In the genomic region with DNA sequence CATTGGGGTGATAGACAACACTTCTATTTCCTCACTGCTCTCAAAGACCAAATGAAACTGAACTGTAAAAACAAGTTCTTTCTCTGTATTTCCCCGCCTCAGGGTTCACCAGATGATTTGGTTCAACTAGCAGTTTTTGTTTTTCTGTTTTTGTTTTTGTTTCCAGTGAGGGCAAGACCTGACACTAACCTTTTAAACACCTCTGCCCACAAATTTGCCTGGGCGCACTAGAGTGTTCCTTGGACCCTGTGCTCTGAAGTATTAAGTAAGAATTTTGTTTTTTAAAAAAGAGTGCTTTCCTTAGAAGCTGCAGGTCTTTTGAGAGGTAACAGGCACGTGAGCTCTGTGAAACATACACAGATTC, we compare ENCODE assay signal across 13 cellular contexts.
DNase-seq lines count a peak whose midpoint lies in the region; ATAC-seq and TF ChIP-seq lines count a peak whose summit lies in the region.
"Had no signal": no experiment of that assay in that cellular context is flagged by ENCODE, and none has a peak within 500 bp of the region (broad histone marks: within the 10 kb centered on the region; RNA-seq: fewer than 3 reads in every experiment).

No MANE protein-coding gene starts in this region.

- no peaks in the 10 kb centered on the region for H3K9me3 Mint-ChIP-seq in endothelial cell (ENCODE audit: unreplicated experiment)

- no peak overlapping the region for H3K9ac ChIP-seq in OCI-LY3 (ENCODE audit: low read length)
- H3K9ac ChIP-seq: GM23248 had no signal

- H3K4me2 ChIP-seq in OCI-LY3 (ENCODE audit: low read length): peak overlapping the region; percentile 85; the same call in 1 of the 2 replicates

- H3K27ac ChIP-seq in ACC112 (ENCODE audit: low read depth, low read length) (no peak overlapping the region), OCI-LY3 (ENCODE audit: low read length) (no peak overlapping the region)
- H3K27ac ChIP-seq: GM23248, SJCRH30 had no signal

- intact Hi-C loops in left colon (cut with DNase I, micrococcal nuclease): loop anchor here in 1 of 2 donors (5.0 to 10.0 kb wide), 3 partner anchors 259 to 1199 kb away; no protein-coding TSS in a partner anchor

- peak overlapping the region; percentile 47 for H3K4me3 Mint-ChIP-seq in endothelial cell (ENCODE audit: unreplicated experiment)

- H2AFZ ChIP-seq in ACC112 (ENCODE audit: low read length, unreplicated experiment): peak overlapping the region; percentile 14
- peak overlapping the region; percentile 90; the same call in 1 of the 2 replicates for H2AFZ ChIP-seq in OCI-LY3 (ENCODE audit: low read depth, low read length)
- H2AFZ ChIP-seq: GM23248 had no signal

- peaks cover 4% of the 10 kb centered on the region for H3K4me1 ChIP-seq in ACC112 (ENCODE audit: control insufficient read depth, insufficient read depth, low read length, unreplicated experiment)
- no peaks in the 10 kb centered on the region for H3K4me1 ChIP-seq in OCI-LY3 (ENCODE audit: low read length)

- ATAC-seq in GM19025 (IDR thresholded peaks at IDR 0.05; ENCODE audit: low read depth, unreplicated experiment) (peak; percentile 55), left colon (no peak)

- peaks cover 25% of the 10 kb centered on the region for H3K4me1 Mint-ChIP-seq in endothelial cell (ENCODE audit: unreplicated experiment)

- no peaks in the 10 kb centered on the region for H3K9me3 ChIP-seq in OCI-LY3 (ENCODE audit: insufficient read depth, low read length)
- H3K9me3 ChIP-seq: SJCRH30 had no signal

- H3K27me3 Mint-ChIP-seq in endothelial cell (ENCODE audit: unreplicated experiment): peaks cover 26% of the 10 kb centered on the region

- H3K79me2 ChIP-seq in ACC112 (ENCODE audit: control insufficient read depth, insufficient read depth, low read length, unreplicated experiment) (no peaks in the 10 kb centered on the region), OCI-LY3 (ENCODE audit: low read length) (no peaks in the 10 kb centered on the region)

- no peak overlapping the region for H3K27ac Mint-ChIP-seq in endothelial cell (ENCODE audit: unreplicated experiment)

- TF ChIP-seq CTCF in OCI-LY3 (IDR thresholded peaks at IDR 0.05; ENCODE audit: low read depth, low read length) (no peak), endothelial cell (IDR thresholded peaks at IDR 0.05; ENCODE audit: unreplicated experiment) (no peak)

- no peak for DNase-seq in endothelial cell (ENCODE audit: low spot score)
- no peak for DNase-seq in left colon
- no peak for DNase-seq in DMS153 (lab: John Stamatoyannopoulos, UW)
- DNase-seq in hippocampal formation (lab: John Stamatoyannopoulos, UW): no peak
- no peak for DNase-seq in NCI-H1092 treated with DMSO at 0.1 percent for 48 hours (lab: John Stamatoyannopoulos, UW)
- DNase-seq: NCI-H2029, NCI-H524 treated with DMSO at 0.1 percent for 48 hours had no signal

- H3K4me3 ChIP-seq in ACC112 (ENCODE audit: low read depth, low read length) (peak overlapping the region; percentile 40; the same call in 1 of the 2 replicates), OCI-LY3 (ENCODE audit: low read length) (no peak overlapping the region)
- H3K4me3 ChIP-seq: GM23248, K562, SJCRH30 had no signal

- H3K36me3 Mint-ChIP-seq in endothelial cell (ENCODE audit: low read depth, unreplicated experiment): peaks cover 73% of the 10 kb centered on the region

- no peaks in the 10 kb centered on the region for H3K36me3 ChIP-seq in ACC112 (ENCODE audit: insufficient read depth, low read length)
- H3K36me3 ChIP-seq in OCI-LY3 (replicated peaks; ENCODE audit: low read depth, low read length): no peaks in the 10 kb centered on the region
- H3K36me3 ChIP-seq: SJCRH30 had no signal

- H4K20me1 ChIP-seq in OCI-LY3 (ENCODE audit: insufficient read depth, low read length): no peaks in the 10 kb centered on the region

- H3K27me3 ChIP-seq in ACC112 (ENCODE audit: insufficient read depth, low read length) (peaks cover 13% of the 10 kb centered on the region), OCI-LY3 (ENCODE audit: low read depth, low read length) (peaks cover 12% of the 10 kb centered on the region; the same call in 1 of the 2 replicates)
- H3K27me3 ChIP-seq: SJCRH30 had no signal
